8 cellular contexts compared by ENCODE assay signal in the genomic region with DNA sequence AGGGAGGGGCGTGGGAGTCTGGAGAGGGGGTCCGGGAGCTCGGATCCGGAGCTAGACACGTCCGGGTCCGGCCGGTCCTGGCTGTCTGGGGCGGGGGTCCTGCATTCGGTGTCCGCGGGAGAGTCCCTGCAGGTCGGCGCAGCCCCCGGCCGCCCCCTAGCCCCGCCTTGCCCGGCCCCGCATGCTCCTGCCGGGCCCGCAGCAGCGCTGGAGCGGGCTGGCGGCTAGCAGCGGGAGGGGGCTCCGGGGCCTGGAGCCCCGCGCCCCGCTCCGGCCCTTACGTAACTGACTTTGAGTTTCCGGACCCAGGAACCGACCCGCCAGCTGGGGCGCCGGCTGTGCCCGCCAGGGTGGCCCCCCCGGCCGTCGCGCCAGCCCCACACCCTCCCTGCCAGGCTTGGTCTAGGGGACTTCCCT. TPM values are rescaled to one million over a fixed set of nuclear protein-coding genes. Genes with fewer than 3 reads are reported as not detected.
DNase-seq lines count a peak whose midpoint lies in the region; ATAC-seq, FAIRE-seq and TF ChIP-seq lines count a peak whose summit lies in the region.

No MANE protein-coding gene starts in this region.

- TF ChIP-seq POLR2A in GM18505 (IDR thresholded peaks at IDR 0.05; ENCODE audit: borderline replicate concordance, extremely low read depth, insufficient read depth, insufficient read length): no peak

- no peaks in the 10 kb centered on the region for H3K36me3 ChIP-seq in SJCRH30
- no peaks in the 10 kb centered on the region for H3K36me3 ChIP-seq in astrocyte (ENCODE audit: insufficient read depth, low read length)

- H3K9me3 ChIP-seq in SJCRH30 (replicated peaks) (no peaks in the 10 kb centered on the region), astrocyte (ENCODE audit: insufficient read depth, low read depth, low read length) (no peaks in the 10 kb centered on the region), iPS-18c (ENCODE audit: control insufficient read depth, insufficient read depth, low read length) (no peaks in the 10 kb centered on the region)

- no peak for TF ChIP-seq CTCF in astrocyte (IDR thresholded peaks at IDR 0.05; ENCODE audit: insufficient read depth, low read depth, low read length)

- H3K27me3 ChIP-seq in SJCRH30: no peaks in the 10 kb centered on the region
- no peaks in the 10 kb centered on the region for H3K27me3 ChIP-seq in astrocyte (ENCODE audit: insufficient read depth, low read length)

- no peaks in the 10 kb centered on the region for H3K79me2 ChIP-seq in astrocyte (ENCODE audit: insufficient read depth, low read length)

- no peak for FAIRE-seq in astrocyte (lab: Jason Lieb, UNC)

- H3K4me3 ChIP-seq in SJCRH30: peak overlapping the region; percentile 60
- H3K4me3 ChIP-seq in astrocyte (ENCODE audit: insufficient read depth, low read depth, low read length): peak overlapping the region; percentile 68
- H3K4me3 ChIP-seq in iPS-18c (ENCODE audit: insufficient read depth, low read depth, low read length): peak overlapping the region; percentile 84

- H3K4me2 ChIP-seq in astrocyte (ENCODE audit: low read length): peak overlapping the region; percentile 96

- no peaks in the 10 kb centered on the region for H4K20me1 ChIP-seq in astrocyte (ENCODE audit: insufficient read depth, low read length)

- H3K4me1 Mint-ChIP-seq in astrocyte (ENCODE audit: low read depth, unreplicated experiment): peaks cover 15% of the 10 kb centered on the region

- H3K27ac ChIP-seq in SJCRH30 (no peak overlapping the region), astrocyte (ENCODE audit: low read depth, low read length) (no peak overlapping the region)

- no peak overlapping the region for H3K27ac Mint-ChIP-seq in astrocyte (ENCODE audit: unreplicated experiment)

- H3K27me3 Mint-ChIP-seq in astrocyte (ENCODE audit: low read depth, unreplicated experiment): no peaks in the 10 kb centered on the region

- H3K9me3 Mint-ChIP-seq in astrocyte (ENCODE audit: unreplicated experiment): no peaks in the 10 kb centered on the region

- peak overlapping the region; percentile 74 for H3K9ac ChIP-seq in astrocyte (ENCODE audit: low read length)

- DNase-seq in SJCRH30 (no peak), astrocyte (ENCODE audit: low read depth) (no peak), NCI-H1436 treated with DMSO at 0.1 percent for 48 hours (lab: John Stamatoyannopoulos, UW) (no peak), inferior parietal cortex (ENCODE audit: extremely low spot score) (no peak)
- DNase-seq in stimulated activated CD4-positive, alpha-beta T cell treated with anti-CD3 and anti-CD28 coated beads, Interleukin-4, amount 100 ng/mL, for 24 hours: peak; percentile 47

- H2AFZ ChIP-seq in astrocyte (ENCODE audit: low read depth, low read length): peak overlapping the region; percentile 79

- peak overlapping the region; percentile 96 for H3K4me3 Mint-ChIP-seq in astrocyte (ENCODE audit: unreplicated experiment)

- peaks cover 1% of the 10 kb centered on the region for H3K36me3 Mint-ChIP-seq in astrocyte (ENCODE audit: low read depth, unreplicated experiment)

- H3K4me1 ChIP-seq in SJCRH30 (peaks cover 6% of the 10 kb centered on the region), astrocyte (ENCODE audit: insufficient read depth, low read length) (peaks cover 17% of the 10 kb centered on the region)

- ATAC-seq in GM19395 (IDR thresholded peaks at IDR 0.05; ENCODE audit: unreplicated experiment) (peak; percentile 15), GM18505 (IDR thresholded peaks at IDR 0.05; ENCODE audit: unreplicated experiment) (no peak)

RNA-seq across cellular contexts. Expression of gene EPB41, which starts 26.9 kb away (rescaled TPM):
- total RNA-seq in SJCRH30 (2014; rRNA removed; shearing (Covaris generic)): 67.1 and 68.9 TPM in 2 replicates
- 13.9 and 14.2 TPM in 2 replicates for total RNA-seq in astrocyte
